Comparison of ENCODE assay signal across 8 cellular contexts in the genomic region with DNA sequence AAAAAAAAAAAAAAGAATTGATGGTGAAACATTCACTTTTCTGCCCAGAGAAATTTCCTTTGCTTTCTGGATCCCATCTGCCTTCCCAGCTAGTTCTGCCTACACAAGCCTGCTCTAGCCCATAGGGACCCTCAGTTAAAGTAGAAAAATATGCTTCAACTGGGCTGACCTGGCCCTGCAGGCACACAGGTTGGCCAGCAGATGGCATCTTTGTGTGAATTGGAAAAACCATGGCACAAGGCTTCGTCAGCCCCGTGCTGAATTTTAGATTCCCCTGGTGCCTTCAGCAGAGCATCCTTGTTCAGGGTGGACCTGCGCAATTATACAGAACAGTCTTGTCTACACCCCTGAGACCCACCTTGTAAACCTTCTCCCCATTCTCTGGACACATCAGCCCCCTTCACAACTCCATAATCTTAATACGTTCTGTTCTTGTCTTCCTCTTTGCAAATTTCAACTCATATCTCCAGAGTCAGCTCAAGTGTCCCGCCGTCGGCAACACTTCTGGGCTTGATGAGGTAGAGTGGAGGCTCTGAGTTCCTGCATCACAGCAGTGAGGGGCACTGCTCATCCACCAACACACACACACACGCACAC.
DNase-seq lines count a peak whose midpoint lies in the region; ATAC-seq, FAIRE-seq and TF ChIP-seq lines count a peak whose summit lies in the region.
"Had no signal": no experiment of that assay in that cellular context is flagged by ENCODE, and none has a peak within 500 bp of the region (broad histone marks: within the 10 kb centered on the region; RNA-seq: fewer than 3 reads in every experiment).

No MANE protein-coding gene starts in this region.

- DNase-seq in GM10266 (ENCODE audit: extremely low spot score) (peak; percentile 43), HuH-7 (ENCODE audit: low spot score) (peak; percentile 55), T-helper 1 cell (peak in 4 of 5 donors; percentile 12 to 49 (median 26)), GM12878 (ENCODE audit: low read depth, low spot score) (no peak), kidney (no peak)
- DNase-seq in stimulated activated effector memory CD8-positive, alpha-beta T cell treated with anti-CD3 and anti-CD28 coated beads, Interleukin-12 subunit alpha, Interleukin-12 subunit beta, amount 100 ng/mL, for 72 hours (ENCODE audit: low spot score in 2 of 2): peak; percentile 40 to 78

- H3K36me3 ChIP-seq in GM12878 (ENCODE audit: control insufficient read depth in 2 of 2, insufficient read depth in 2 of 2, low read length in 1 of 2): no peaks in the 10 kb centered on the region
- no peaks in the 10 kb centered on the region for H3K36me3 ChIP-seq in kidney (ENCODE audit: control insufficient read depth in 1 of 2, insufficient read depth in 2 of 2, low read length in 2 of 2)

- H3K27ac Mint-ChIP-seq in stimulated activated effector memory CD8-positive, alpha-beta T cell treated with anti-CD3 and anti-CD28 coated beads, Interleukin-12 subunit alpha, Interleukin-12 subunit beta, amount 100 ng/mL, for 72 hours: no peak overlapping the region

- TF ChIP-seq RAD21 in GM12878 (IDR thresholded peaks at IDR 0.05; ENCODE audit: insufficient read depth, low read depth, low read length): peak; percentile 62

- BruUV-seq in GM12878 (replicated peaks; lab: Mats Ljungman, UMichigan): no TSS peak

- intact Hi-C loops in GM12878 (cut with micrococcal nuclease; ENCODE audit: unreplicated experiment): loop anchor here (1.0 to 5.0 kb wide), 2 partner anchors 156 to 662 kb away; no protein-coding TSS in a partner anchor
- intact Hi-C loops in kidney (cut with DNase I): no loop called here

- TF ChIP-seq CTCF in GM10266 (IDR thresholded peaks at IDR 0.05; ENCODE audit: control insufficient read depth, insufficient read depth, low read depth, missing control alignments) (peak; percentile 92), GM12878 (IDR thresholded peaks at IDR 0.05 in 2 of 3, conservative IDR thresholded peaks at IDR 0.05 in 1 of 3; ENCODE audit: control insufficient read depth in 2 of 3, extremely low read depth in 1 of 3, insufficient read depth in 1 of 3, low read depth in 3 of 3, low read length in 3 of 3) (peak; percentile 84 to 91 (median 90)), kidney (IDR thresholded peaks at IDR 0.05; ENCODE audit: borderline replicate concordance, extremely low read depth, insufficient read depth) (peak; percentile 86)

- ATAC-seq in GM21447 (IDR thresholded peaks at IDR 0.05; ENCODE audit: unreplicated experiment): peak; percentile 83
- ATAC-seq in GM12878: peak; percentile 98
- peak; percentile 79 for ATAC-seq in stimulated activated effector memory CD8-positive, alpha-beta T cell treated with anti-CD3 and anti-CD28 coated beads, Interleukin-12 subunit alpha, Interleukin-12 subunit beta, amount 100 ng/mL, for 72 hours

- no peak overlapping the region for H3K9ac ChIP-seq in GM12878 (ENCODE audit: control insufficient read depth, insufficient read depth, low read length)
- no peak overlapping the region for H3K9ac ChIP-seq in kidney (ENCODE audit: low read length in 2 of 2)

- H3K4me3 Mint-ChIP-seq in stimulated activated effector memory CD8-positive, alpha-beta T cell treated with anti-CD3 and anti-CD28 coated beads, Interleukin-12 subunit alpha, Interleukin-12 subunit beta, amount 100 ng/mL, for 72 hours: no peak overlapping the region

- H3K4me3 ChIP-seq in GM12878 (no peak overlapping the region), kidney (ENCODE audit: low read length in 2 of 2) (no peak overlapping the region)

- H3K27ac ChIP-seq in GM12878 (ENCODE audit: control insufficient read depth, insufficient read depth): no peak overlapping the region
- no peak overlapping the region for H3K27ac ChIP-seq in kidney (ENCODE audit: low read depth in 2 of 2, low read length in 2 of 2)
- H3K27ac ChIP-seq: epithelial cell of prostate had no signal

- WGBS in GM12878 (ENCODE audit: insufficient coverage, insufficient replicate concordance, low lambda C conversion rate, missing lambda C conversion rate): 25% methylated on average over 8 of the region's 8 CpGs

- H3K36me3 Mint-ChIP-seq in stimulated activated effector memory CD8-positive, alpha-beta T cell treated with anti-CD3 and anti-CD28 coated beads, Interleukin-12 subunit alpha, Interleukin-12 subunit beta, amount 100 ng/mL, for 72 hours: no peaks in the 10 kb centered on the region

- no peaks in the 10 kb centered on the region for H3K79me2 ChIP-seq in GM12878 (ENCODE audit: control insufficient read depth, insufficient read depth, low read length)

- H3K27me3 ChIP-seq in GM12878 (replicated peaks in 1 of 2; ENCODE audit: control insufficient read depth in 2 of 2, insufficient read depth in 2 of 2, low read length in 1 of 2): no peaks in the 10 kb centered on the region; a peak in 1 of 4 replicates

- H2AFZ ChIP-seq in GM12878 (ENCODE audit: control insufficient read depth, low read depth, low read length): no peak overlapping the region

- H4K20me1 ChIP-seq in GM12878 (ENCODE audit: control insufficient read depth, insufficient read depth): no peaks in the 10 kb centered on the region

- CTCF ChIA-PET in GM12878 (lab: Yijun Ruan, JAX): interaction anchor here (0.6 to 1.9 kb wide), 13 partner anchors 9 to 679 kb away, joined by 3 to 7 read pairs (median 4); no protein-coding TSS in a partner anchor

- H3K4me2 ChIP-seq in GM12878 (ENCODE audit: control insufficient read depth, insufficient read depth): no peak overlapping the region

- RAD21 ChIA-PET in GM12878 (lab: Charles Lee; ENCODE audit: unreplicated experiment): no interaction called here

- no peaks in the 10 kb centered on the region for H3K9me3 ChIP-seq in GM12878 (replicated peaks; ENCODE audit: control insufficient read depth, insufficient read depth, low read length)
- no peaks in the 10 kb centered on the region for H3K9me3 ChIP-seq in kidney (ENCODE audit: control insufficient read depth in 1 of 2, low read length in 2 of 2)

- no peaks in the 10 kb centered on the region for H3K4me1 ChIP-seq in GM12878 (ENCODE audit: control insufficient read depth, insufficient read depth, low read length)
- no peaks in the 10 kb centered on the region for H3K4me1 ChIP-seq in kidney (ENCODE audit: control insufficient read depth in 1 of 2, insufficient read depth in 1 of 2, low read depth in 1 of 2, low read length in 2 of 2)

- no peak for TF ChIP-seq EP300 in GM12878 (IDR thresholded peaks at IDR 0.05; ENCODE audit: borderline replicate concordance in 1 of 2, control insufficient read depth in 1 of 2, low read depth in 2 of 2, low read length in 2 of 2)

- H3K9me3 Mint-ChIP-seq in stimulated activated effector memory CD8-positive, alpha-beta T cell treated with anti-CD3 and anti-CD28 coated beads, Interleukin-12 subunit alpha, Interleukin-12 subunit beta, amount 100 ng/mL, for 72 hours: no peaks in the 10 kb centered on the region

- POLR2A ChIA-PET in GM12878 (lab: Charles Lee): no interaction called here

- FAIRE-seq in GM12878 (lab: Jason Lieb, UNC) (peak; percentile 94), kidney (lab: Jason Lieb, UNC) (no peak)

- peaks cover 16% of the 10 kb centered on the region for H3K4me1 Mint-ChIP-seq in stimulated activated effector memory CD8-positive, alpha-beta T cell treated with anti-CD3 and anti-CD28 coated beads, Interleukin-12 subunit alpha, Interleukin-12 subunit beta, amount 100 ng/mL, for 72 hours

- SMC1A ChIA-PET in GM12878 (lab: Charles Lee; ENCODE audit: uncharacterized antibody, unreplicated experiment): interaction anchor here (0.9 to 1.9 kb wide), 2 partner anchors 156 to 233 kb away, joined by 3 to 7 read pairs; no protein-coding TSS in a partner anchor

- in situ Hi-C loops in GM12878 (cut with MboI): no loop called here

- no peak for TF ChIP-seq POLR2A in GM12878 (IDR thresholded peaks at IDR 0.05; ENCODE audit: low read depth, low read length)

TF ChIP-seq in GM12878, 131 proteins besides CTCF, POLR2A, EP300 and RAD21:
- TF ChIP-seq SMAD5 (IDR thresholded peaks at IDR 0.05; ENCODE audit: low read depth) (no peak), SMC3 (IDR thresholded peaks at IDR 0.05; ENCODE audit: borderline replicate concordance, low read length) (peak; percentile 78), EGR1 (IDR thresholded peaks at IDR 0.05; ENCODE audit: borderline replicate concordance in 1 of 2, low read depth in 2 of 2, low read length in 2 of 2) (no peak), ZNF622 (IDR thresholded peaks at IDR 0.05) (no peak)
- TF ChIP-seq, protein P1, sequence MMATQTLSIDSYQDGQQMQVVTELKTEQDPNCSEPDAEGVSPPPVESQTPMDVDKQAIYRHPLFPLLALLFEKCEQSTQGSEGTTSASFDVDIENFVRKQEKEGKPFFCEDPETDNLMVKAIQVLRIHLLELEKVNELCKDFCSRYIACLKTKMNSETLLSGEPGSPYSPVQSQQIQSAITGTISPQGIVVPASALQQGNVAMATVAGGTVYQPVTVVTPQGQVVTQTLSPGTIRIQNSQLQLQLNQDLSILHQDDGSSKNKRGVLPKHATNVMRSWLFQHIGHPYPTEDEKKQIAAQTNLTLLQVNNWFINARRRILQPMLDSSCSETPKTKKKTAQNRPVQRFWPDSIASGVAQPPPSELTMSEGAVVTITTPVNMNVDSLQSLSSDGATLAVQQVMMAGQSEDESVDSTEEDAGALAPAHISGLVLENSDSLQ (IDR thresholded peaks at IDR 0.05): no peak

Comparison
In these comparisons a context has a peak if more than half of its experiments do, and no peak if none do; other contexts are left out.
1. DNase-seq: peak in GM10266 (single experiment), HuH-7 (single experiment), T-helper 1 cell (4 of 5) and stimulated activated effector memory CD8-positive, alpha-beta T cell treated with anti-CD3 and anti-CD28 coated beads, Interleukin-12 subunit alpha, Interleukin-12 subunit beta, amount 100 ng/mL, for 72 hours (2 of 2); none in GM12878 (single experiment) and kidney (single experiment).
2. Peak in every context shown above with its lines, with median percentiles within 50 percentile points of each other: CTCF ChIP-seq and ATAC-seq.